In the genomic region with DNA sequence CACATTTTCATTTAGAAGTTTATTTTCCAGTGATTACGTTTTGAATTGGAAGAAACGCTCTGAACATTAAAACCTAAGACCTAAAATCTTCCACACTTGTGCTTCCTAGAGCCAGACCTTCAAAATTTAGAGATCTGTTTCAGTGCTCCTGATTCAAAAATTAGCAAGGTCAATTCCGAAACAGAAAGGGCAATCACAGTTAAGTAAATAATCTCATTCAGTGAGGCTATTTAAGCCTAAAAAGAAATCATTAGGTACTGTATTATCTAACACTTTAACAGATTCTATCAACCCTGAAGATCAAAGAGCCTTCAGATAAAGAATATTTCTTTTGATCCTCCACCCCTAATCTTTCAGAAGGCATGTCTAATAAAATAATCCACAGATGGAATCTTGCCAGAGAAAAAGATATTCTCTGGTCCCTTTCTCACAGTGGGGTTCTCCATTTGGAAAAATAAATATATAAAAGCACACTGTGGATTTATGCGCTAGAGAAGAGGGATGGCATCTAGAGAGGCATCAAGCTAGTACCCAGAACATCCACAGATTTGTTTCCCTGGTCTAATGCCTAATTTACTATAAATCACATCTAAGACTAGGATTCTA, we compare ENCODE assay signal across 21 cellular contexts.
"Had no signal": no experiment of that assay in that cellular context is flagged by ENCODE, and none has a peak within 500 bp of the region (broad histone marks: within the 10 kb centered on the region; RNA-seq: fewer than 3 reads in every experiment).

No MANE protein-coding gene starts in this region.

- H3K27me3 Mint-ChIP-seq: T-cell had no signal

- H3K4me3 Mint-ChIP-seq: T-cell had no signal

- DNase-seq: KBM-7, MG63, NCI-H1092, NCI-H1105 treated with DMSO at 0.1 percent for 48 hours, NCI-H1436, NCI-H1694, NCI-H187 treated with DMSO at 0.1 percent for 48 hours, NCI-H2029 treated with DMSO at 0.1 percent for 48 hours, NCI-H2171 treated with DMSO at 0.1 percent for 48 hours, NCI-H2227 treated with DMSO at 0.1 percent for 48 hours, NCI-H524, NCI-H526 treated with DMSO at 0.1 percent for 48 hours, NCI-H748 treated with DMSO at 0.1 percent for 48 hours, Right ventricle myocardium superior, RPMI8226, SIG-M5, SK-N-SH, SW 1271, T-cell had no signal

- H3K27ac Mint-ChIP-seq: T-cell had no signal

- H3K9me3 ChIP-seq: MG63, SJSA1, SK-N-SH had no signal

- ATAC-seq: T-cell had no signal

- H3K4me2 ChIP-seq: SK-N-SH had no signal

- H3K4me3 ChIP-seq: MG63, SJSA1 had no signal

- H3K4me1 ChIP-seq: SJSA1 had no signal

- H3K27ac ChIP-seq: HL-60, SJSA1 had no signal

- H3K27me3 ChIP-seq: MG63, SJSA1 had no signal

- H3K9ac ChIP-seq: SK-N-SH had no signal

- H3K9me3 Mint-ChIP-seq: T-cell had no signal
